In the genomic region with DNA sequence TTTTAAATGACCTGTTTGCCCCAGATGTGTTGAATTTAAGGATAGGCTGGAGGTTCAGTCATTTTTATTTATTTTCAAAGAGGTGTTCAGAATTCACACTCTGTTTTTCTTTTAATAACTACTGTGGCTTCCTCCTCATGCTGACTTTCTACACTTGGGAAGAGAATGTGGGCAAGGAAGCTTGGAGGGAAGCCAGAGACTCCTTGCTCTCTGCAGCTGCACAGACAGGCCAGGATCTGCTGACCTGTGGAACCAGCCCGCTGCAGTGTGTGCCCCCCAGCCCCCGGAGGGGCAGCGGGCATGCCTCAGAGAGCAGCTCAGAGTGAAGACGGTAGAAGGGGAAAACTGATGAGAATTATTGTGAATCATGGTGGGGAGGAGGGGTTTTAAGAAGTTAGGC, we compare ENCODE assay signal across 1 cellular context.
TF ChIP-seq lines count a peak whose summit lies in the region.

No MANE protein-coding gene starts in this region.

TF ChIP-seq in H1, 55 proteins besides CTCF, POLR2A, EP300 and RAD21:
- TF ChIP-seq TAF7 (optimal IDR thresholded peaks at IDR 0.05; ENCODE audit: borderline replicate concordance, low read depth, low read length) (no peak), SRF (IDR thresholded peaks at IDR 0.05; ENCODE audit: low read depth, low read length) (no peak), KDM4A (IDR thresholded peaks at IDR 0.05; ENCODE audit: low read depth, low read length, severe bottlenecking) (no peak), CHD1 (IDR thresholded peaks at IDR 0.05; ENCODE audit: low read depth, low read length) (no peak), PHF8 (conservative IDR thresholded peaks at IDR 0.05; ENCODE audit: low read depth, low read length) (no peak), RBBP5 (IDR thresholded peaks at IDR 0.05; ENCODE audit: borderline replicate concordance, low read depth, low read length) (no peak), TEAD4 (IDR thresholded peaks at IDR 0.05; ENCODE audit: low read depth, low read length) (no peak), YY1 (IDR thresholded peaks at IDR 0.05; ENCODE audit: low read depth, low read length) (no peak), BCL11A (IDR thresholded peaks at IDR 0.05; ENCODE audit: low read depth in 2 of 2, low read length in 2 of 2) (no peak), TAF1 (IDR thresholded peaks at IDR 0.05; ENCODE audit: low read depth, low read length) (no peak), SIX5 (IDR thresholded peaks at IDR 0.05; ENCODE audit: low read depth, low read length) (no peak), EZH2 (IDR thresholded peaks at IDR 0.05; ENCODE audit: low read depth, low read length, severe bottlenecking) (no peak), POU5F1 (IDR thresholded peaks at IDR 0.05; ENCODE audit: low read depth, low read length) (no peak), HDAC2 (IDR thresholded peaks at IDR 0.05; ENCODE audit: borderline replicate concordance in 1 of 2, low read depth in 2 of 2, low read length in 2 of 2) (no peak), KDM1A (IDR thresholded peaks at IDR 0.05; ENCODE audit: borderline replicate concordance, low read length) (no peak)
- TF ChIP-seq, protein P1, sequence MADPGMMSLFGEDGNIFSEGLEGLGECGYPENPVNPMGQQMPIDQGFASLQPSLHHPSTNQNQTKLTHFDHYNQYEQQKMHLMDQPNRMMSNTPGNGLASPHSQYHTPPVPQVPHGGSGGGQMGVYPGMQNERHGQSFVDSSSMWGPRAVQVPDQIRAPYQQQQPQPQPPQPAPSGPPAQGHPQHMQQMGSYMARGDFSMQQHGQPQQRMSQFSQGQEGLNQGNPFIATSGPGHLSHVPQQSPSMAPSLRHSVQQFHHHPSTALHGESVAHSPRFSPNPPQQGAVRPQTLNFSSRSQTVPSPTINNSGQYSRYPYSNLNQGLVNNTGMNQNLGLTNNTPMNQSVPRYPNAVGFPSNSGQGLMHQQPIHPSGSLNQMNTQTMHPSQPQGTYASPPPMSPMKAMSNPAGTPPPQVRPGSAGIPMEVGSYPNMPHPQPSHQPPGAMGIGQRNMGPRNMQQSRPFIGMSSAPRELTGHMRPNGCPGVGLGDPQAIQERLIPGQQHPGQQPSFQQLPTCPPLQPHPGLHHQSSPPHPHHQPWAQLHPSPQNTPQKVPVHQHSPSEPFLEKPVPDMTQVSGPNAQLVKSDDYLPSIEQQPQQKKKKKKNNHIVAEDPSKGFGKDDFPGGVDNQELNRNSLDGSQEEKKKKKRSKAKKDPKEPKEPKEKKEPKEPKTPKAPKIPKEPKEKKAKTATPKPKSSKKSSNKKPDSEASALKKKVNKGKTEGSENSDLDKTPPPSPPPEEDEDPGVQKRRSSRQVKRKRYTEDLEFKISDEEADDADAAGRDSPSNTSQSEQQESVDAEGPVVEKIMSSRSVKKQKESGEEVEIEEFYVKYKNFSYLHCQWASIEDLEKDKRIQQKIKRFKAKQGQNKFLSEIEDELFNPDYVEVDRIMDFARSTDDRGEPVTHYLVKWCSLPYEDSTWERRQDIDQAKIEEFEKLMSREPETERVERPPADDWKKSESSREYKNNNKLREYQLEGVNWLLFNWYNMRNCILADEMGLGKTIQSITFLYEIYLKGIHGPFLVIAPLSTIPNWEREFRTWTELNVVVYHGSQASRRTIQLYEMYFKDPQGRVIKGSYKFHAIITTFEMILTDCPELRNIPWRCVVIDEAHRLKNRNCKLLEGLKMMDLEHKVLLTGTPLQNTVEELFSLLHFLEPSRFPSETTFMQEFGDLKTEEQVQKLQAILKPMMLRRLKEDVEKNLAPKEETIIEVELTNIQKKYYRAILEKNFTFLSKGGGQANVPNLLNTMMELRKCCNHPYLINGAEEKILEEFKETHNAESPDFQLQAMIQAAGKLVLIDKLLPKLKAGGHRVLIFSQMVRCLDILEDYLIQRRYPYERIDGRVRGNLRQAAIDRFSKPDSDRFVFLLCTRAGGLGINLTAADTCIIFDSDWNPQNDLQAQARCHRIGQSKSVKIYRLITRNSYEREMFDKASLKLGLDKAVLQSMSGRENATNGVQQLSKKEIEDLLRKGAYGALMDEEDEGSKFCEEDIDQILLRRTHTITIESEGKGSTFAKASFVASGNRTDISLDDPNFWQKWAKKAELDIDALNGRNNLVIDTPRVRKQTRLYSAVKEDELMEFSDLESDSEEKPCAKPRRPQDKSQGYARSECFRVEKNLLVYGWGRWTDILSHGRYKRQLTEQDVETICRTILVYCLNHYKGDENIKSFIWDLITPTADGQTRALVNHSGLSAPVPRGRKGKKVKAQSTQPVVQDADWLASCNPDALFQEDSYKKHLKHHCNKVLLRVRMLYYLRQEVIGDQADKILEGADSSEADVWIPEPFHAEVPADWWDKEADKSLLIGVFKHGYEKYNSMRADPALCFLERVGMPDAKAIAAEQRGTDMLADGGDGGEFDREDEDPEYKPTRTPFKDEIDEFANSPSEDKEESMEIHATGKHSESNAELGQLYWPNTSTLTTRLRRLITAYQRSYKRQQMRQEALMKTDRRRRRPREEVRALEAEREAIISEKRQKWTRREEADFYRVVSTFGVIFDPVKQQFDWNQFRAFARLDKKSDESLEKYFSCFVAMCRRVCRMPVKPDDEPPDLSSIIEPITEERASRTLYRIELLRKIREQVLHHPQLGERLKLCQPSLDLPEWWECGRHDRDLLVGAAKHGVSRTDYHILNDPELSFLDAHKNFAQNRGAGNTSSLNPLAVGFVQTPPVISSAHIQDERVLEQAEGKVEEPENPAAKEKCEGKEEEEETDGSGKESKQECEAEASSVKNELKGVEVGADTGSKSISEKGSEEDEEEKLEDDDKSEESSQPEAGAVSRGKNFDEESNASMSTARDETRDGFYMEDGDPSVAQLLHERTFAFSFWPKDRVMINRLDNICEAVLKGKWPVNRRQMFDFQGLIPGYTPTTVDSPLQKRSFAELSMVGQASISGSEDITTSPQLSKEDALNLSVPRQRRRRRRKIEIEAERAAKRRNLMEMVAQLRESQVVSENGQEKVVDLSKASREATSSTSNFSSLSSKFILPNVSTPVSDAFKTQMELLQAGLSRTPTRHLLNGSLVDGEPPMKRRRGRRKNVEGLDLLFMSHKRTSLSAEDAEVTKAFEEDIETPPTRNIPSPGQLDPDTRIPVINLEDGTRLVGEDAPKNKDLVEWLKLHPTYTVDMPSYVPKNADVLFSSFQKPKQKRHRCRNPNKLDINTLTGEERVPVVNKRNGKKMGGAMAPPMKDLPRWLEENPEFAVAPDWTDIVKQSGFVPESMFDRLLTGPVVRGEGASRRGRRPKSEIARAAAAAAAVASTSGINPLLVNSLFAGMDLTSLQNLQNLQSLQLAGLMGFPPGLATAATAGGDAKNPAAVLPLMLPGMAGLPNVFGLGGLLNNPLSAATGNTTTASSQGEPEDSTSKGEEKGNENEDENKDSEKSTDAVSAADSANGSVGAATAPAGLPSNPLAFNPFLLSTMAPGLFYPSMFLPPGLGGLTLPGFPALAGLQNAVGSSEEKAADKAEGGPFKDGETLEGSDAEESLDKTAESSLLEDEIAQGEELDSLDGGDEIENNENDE (IDR thresholded peaks at IDR 0.05; ENCODE audit: insufficient replicate concordance, low read length), result no peak
